21 cellular contexts compared by ENCODE assay signal in genomic region chr1:182015360-182015759, GRCh38. TPM values are rescaled to one million over a fixed set of nuclear protein-coding genes. Genes with fewer than 3 reads are reported as not detected.
DNase-seq lines count a peak whose midpoint lies in the region; ATAC-seq and TF ChIP-seq lines count a peak whose summit lies in the region.
"Had no signal": no experiment of that assay in that cellular context is flagged by ENCODE, and none has a peak within 500 bp of the region (broad histone marks: within the 10 kb centered on the region; RNA-seq: fewer than 3 reads in every experiment).

No MANE protein-coding gene starts in this region.

- DNase-seq in DMS 273 (lab: John Stamatoyannopoulos, UW; ENCODE audit: unreplicated experiment) (peak; percentile 20), DMS 273 treated with DMSO at 0.1 percent for 48 hours (lab: John Stamatoyannopoulos, UW) (no peak), GM13977 (ENCODE audit: low spot score) (peak; percentile 27), foreskin keratinocyte (no peak), NCI-H345 (lab: John Stamatoyannopoulos, UW) (no peak), NCI-H2171 (lab: John Stamatoyannopoulos, UW) (no peak)
- DNase-seq: 8988T; activated CD8-positive, alpha-beta memory T cell treated with anti-CD3 and anti-CD28 coated beads, Interleukin-2, amount 50 U/mL, for 4 hours; activated naive CD4-positive, alpha-beta T cell treated with Interleukin-2 at 50 U/mL for 16 hours; CD8-positive, alpha-beta memory T cell; dermis blood vessel endothelial cell; GDM1; mammary epithelial cell; NCI-H2081; sigmoid colon; stimulated activated CD4-positive, alpha-beta T cell treated with anti-CD3 and anti-CD28 coated beads, Interleukin-2, amount 100 ng/mL, for 48 hours; tibial artery had no signal

- H3K36me3 Mint-ChIP-seq in stimulated activated memory B cell treated with anti-CD40 and anti-IgM and Interleukin-4, amounts not matched to agents 10 μg/mL and 1 μg/mL and 100 μg/mL, for 72 hours: no peaks in the 10 kb centered on the region

- no peak overlapping the region for H3K4me2 ChIP-seq in OCI-LY3 (ENCODE audit: low read length)

- no peak overlapping the region for H3K4me3 ChIP-seq in OCI-LY3 (ENCODE audit: low read length)
- H3K4me3 ChIP-seq: HAP-1, sigmoid colon, tibial artery had no signal

- H3K79me2 ChIP-seq in OCI-LY3 (ENCODE audit: low read length): no peaks in the 10 kb centered on the region

- H3K9ac ChIP-seq in OCI-LY3 (ENCODE audit: low read length): no peak overlapping the region

- H4K20me1 ChIP-seq in OCI-LY3 (ENCODE audit: insufficient read depth, low read length): no peaks in the 10 kb centered on the region

- no peak overlapping the region for H3K4me3 Mint-ChIP-seq in stimulated activated memory B cell treated with anti-CD40 and anti-IgM and Interleukin-4, amounts not matched to agents 10 μg/mL and 1 μg/mL and 100 μg/mL, for 72 hours
- H3K4me3 Mint-ChIP-seq: CD8-positive, alpha-beta memory T cell had no signal

- ATAC-seq in foreskin keratinocyte: no peak
- no peak for ATAC-seq in stimulated activated memory B cell treated with anti-CD40 and anti-IgM and Interleukin-4, amounts not matched to agents 10 μg/mL and 1 μg/mL and 100 μg/mL, for 72 hours
- ATAC-seq: activated CD4-positive, CD25-positive, alpha-beta regulatory T cell treated with anti-CD3 and anti-CD28 coated beads, Interleukin-2, amount 50 U/mL, for 24 hours had no signal

- H3K27me3 Mint-ChIP-seq in stimulated activated memory B cell treated with anti-CD40 and anti-IgM and Interleukin-4, amounts not matched to agents 10 μg/mL and 1 μg/mL and 100 μg/mL, for 72 hours: peaks cover 32% of the 10 kb centered on the region

- no peak overlapping the region for H3K27ac Mint-ChIP-seq in stimulated activated memory B cell treated with anti-CD40 and anti-IgM and Interleukin-4, amounts not matched to agents 10 μg/mL and 1 μg/mL and 100 μg/mL, for 72 hours
- H3K27ac Mint-ChIP-seq: CD8-positive, alpha-beta memory T cell had no signal

- no peaks in the 10 kb centered on the region for H3K4me1 ChIP-seq in OCI-LY3 (ENCODE audit: low read length)
- H3K4me1 ChIP-seq in foreskin keratinocyte: no peaks in the 10 kb centered on the region
- H3K4me1 ChIP-seq: HAP-1, sigmoid colon, tibial artery had no signal

- H3K36me3 ChIP-seq in OCI-LY3 (replicated peaks; ENCODE audit: low read depth, low read length): no peaks in the 10 kb centered on the region
- H3K36me3 ChIP-seq: HAP-1, sigmoid colon, tibial artery had no signal

- TF ChIP-seq CTCF in GM13977 (IDR thresholded peaks at IDR 0.05; ENCODE audit: extremely low read depth, insufficient read depth, missing control alignments): peak; percentile 25
- TF ChIP-seq CTCF in OCI-LY3 (IDR thresholded peaks at IDR 0.05; ENCODE audit: low read depth, low read length): peak; percentile 26; the same call in 1 of the 2 replicates
- peak; percentile 45 for TF ChIP-seq CTCF in foreskin keratinocyte (conservative IDR thresholded peaks at IDR 0.05)

- H3K27me3 ChIP-seq in OCI-LY3 (ENCODE audit: low read depth, low read length) (0 out of 2 replicates have a peak, but pooled peaks cover 14% of the 10 kb centered on the region), foreskin keratinocyte (no peaks in the 10 kb centered on the region)
- H3K27me3 ChIP-seq: sigmoid colon, tibial artery had no signal

- no peak overlapping the region for H2AFZ ChIP-seq in OCI-LY3 (ENCODE audit: low read depth, low read length)

- H3K9me3 ChIP-seq in OCI-LY3 (ENCODE audit: insufficient read depth, low read length): no peaks in the 10 kb centered on the region
- H3K9me3 ChIP-seq: sigmoid colon had no signal

- H3K27ac ChIP-seq in OCI-LY3 (ENCODE audit: low read length) (no peak overlapping the region), foreskin keratinocyte (no peak overlapping the region)
- H3K27ac ChIP-seq: sigmoid colon, tibial artery had no signal

- H3K4me1 Mint-ChIP-seq in stimulated activated memory B cell treated with anti-CD40 and anti-IgM and Interleukin-4, amounts not matched to agents 10 μg/mL and 1 μg/mL and 100 μg/mL, for 72 hours: no peaks in the 10 kb centered on the region
- H3K4me1 Mint-ChIP-seq: CD8-positive, alpha-beta memory T cell had no signal

- H3K9me3 Mint-ChIP-seq in stimulated activated memory B cell treated with anti-CD40 and anti-IgM and Interleukin-4, amounts not matched to agents 10 μg/mL and 1 μg/mL and 100 μg/mL, for 72 hours: peaks cover 14% of the 10 kb centered on the region

- in situ Hi-C loops in GM13977 (cut with MboI; ENCODE audit: low pct_unique_long_range_greater_than_20kb, low sequenced_read_pairs, unreplicated experiment): no loop called here

RNA-seq across cellular contexts. Expression of gene ZNF648, which starts 46.2 kb away (rescaled TPM):
- not detected in 2 replicates for total RNA-seq in foreskin keratinocyte
- not detected in 2 replicates for polyA plus RNA-seq in foreskin keratinocyte
- total RNA-seq: CD8-positive, alpha-beta memory T cell; dermis blood vessel endothelial cell had no signal
- polyA plus RNA-seq: CD8-positive, alpha-beta memory T cell had no signal

Comparison
In these comparisons a context has a peak if more than half of its experiments do, and no peak if none do; other contexts are left out.
1. DNase-seq: peak in DMS 273 (single experiment) and GM13977 (single experiment); none in DMS 273 treated with DMSO at 0.1 percent for 48 hours (single experiment), foreskin keratinocyte (0 of 2), NCI-H345 (single experiment) and NCI-H2171 (single experiment).
2. Peak in every context shown above with its lines, with median percentiles within 50 percentile points of each other: CTCF ChIP-seq.